In genomic region chr4:40918330-40918729, GRCh38 we compare ENCODE assay signal across 1 cellular context.
TF ChIP-seq lines count a peak whose summit lies in the region.

No MANE protein-coding gene starts in this region.

TF ChIP-seq in Ishikawa, 13 proteins besides CTCF, POLR2A, EP300 and RAD21 (continued from another document):
- TF ChIP-seq MAX (IDR thresholded peaks at IDR 0.05), result no peak
